In genomic region chr1:27556435-27556780, GRCh38 we compare ENCODE assay signal across 9 cellular contexts. TPM values are rescaled to one million over a fixed set of nuclear protein-coding genes. Genes with fewer than 3 reads are reported as not detected.
A peak's percentile ranks its signal among the peaks of the same experiment; 100 is the strongest.
DNase-seq lines count a peak whose midpoint lies in the region; ATAC-seq, FAIRE-seq and TF ChIP-seq lines count a peak whose summit lies in the region.
"Had no signal": no experiment of that assay in that cellular context is flagged by ENCODE, and none has a peak within 500 bp of the region (broad histone marks: within the 10 kb centered on the region; RNA-seq: fewer than 3 reads in every experiment).

No MANE protein-coding gene starts in this region.

- H3K9me3 Mint-ChIP-seq in nephron progenitor cell, result no peaks in the 10 kb centered on the region

- no peaks in the 10 kb centered on the region for H3K27me3 ChIP-seq in MM.1S (replicated peaks; ENCODE audit: insufficient read depth, low read length)
- H3K27me3 ChIP-seq in effector memory CD4-positive, alpha-beta T cell (replicated peaks; ENCODE audit: control insufficient read depth, insufficient read depth, low read length, poor library complexity, severe bottlenecking), result no peaks in the 10 kb centered on the region

- H3K4me1 ChIP-seq in A549 (peaks cover 51% of the 10 kb centered on the region), MM.1S (ENCODE audit: low read length) (peaks cover 16% of the 10 kb centered on the region)
- peaks cover 10% of the 10 kb centered on the region for H3K4me1 ChIP-seq in effector memory CD4-positive, alpha-beta T cell (ENCODE audit: control insufficient read depth, insufficient read depth, low read length, poor library complexity, severe bottlenecking)

- 48% methylated on average over 2 of the region's 2 CpGs for WGBS in A549 (ENCODE audit: missing lambda C conversion rate)

- H2AFZ ChIP-seq in MM.1S (ENCODE audit: low read length), result peak overlapping the region; percentile 2; the same call in 1 of the 2 replicates

- FAIRE-seq in A549 (lab: Jason Lieb, UNC), result no peak
- FAIRE-seq: bronchial epithelial cell had no signal

- no peak overlapping the region for H3K9ac ChIP-seq in MM.1S (ENCODE audit: low read length)

- H4K20me1 ChIP-seq in MM.1S (ENCODE audit: insufficient read depth, low read length), result no peaks in the 10 kb centered on the region

- H3K4me3 ChIP-seq in A549 (no peak overlapping the region), MM.1S (ENCODE audit: low read length) (no peak overlapping the region), coronary artery (peak overlapping the region; percentile 70)
- H3K4me3 ChIP-seq in effector memory CD4-positive, alpha-beta T cell (ENCODE audit: insufficient read depth, low read depth, low read length, poor library complexity, severe bottlenecking), result no peak overlapping the region

- H3K4me2 ChIP-seq in A549 (peak overlapping the region; percentile 81), MM.1S (ENCODE audit: low read depth, low read length) (peak overlapping the region; percentile 63)

- TF ChIP-seq EP300 in A549 (IDR thresholded peaks at IDR 0.05), result no peak

- no peaks in the 10 kb centered on the region for H3K79me2 ChIP-seq in MM.1S (ENCODE audit: low read length)

- TF ChIP-seq RAD21 in A549 (conservative IDR thresholded peaks at IDR 0.05 in 1 of 2, IDR thresholded peaks at IDR 0.05 in 1 of 2), result no peak

- no peaks in the 10 kb centered on the region for H3K27me3 Mint-ChIP-seq in nephron progenitor cell (ENCODE audit: low read depth, poor library complexity)

- CTCF ChIA-PET in A549 (lab: Yijun Ruan, JAX), result interaction anchor here (0.6 to 6.4 kb wide), 53 partner anchors 11 to 347 kb away, joined by 3 to 125 read pairs (median 4); partner anchors contain the start of genes AHDC1 and WASF2

- peak overlapping the region; percentile 77 for H3K27ac Mint-ChIP-seq in nephron progenitor cell

- TF ChIP-seq POLR2A in A549 (IDR thresholded peaks at IDR 0.05; ENCODE audit: low read length), result no peak

- no peak for TF ChIP-seq CTCF in A549 (IDR thresholded peaks at IDR 0.05)
- TF ChIP-seq CTCF in MM.1S (IDR thresholded peaks at IDR 0.05; ENCODE audit: low read length), result no peak
- TF ChIP-seq CTCF in coronary artery (IDR thresholded peaks at IDR 0.05), result no peak
- TF ChIP-seq CTCF in nephron progenitor cell (IDR thresholded peaks at IDR 0.05), result no peak

- H3K36me3 ChIP-seq in MM.1S (replicated peaks; ENCODE audit: insufficient read depth, low read length), result no peaks in the 10 kb centered on the region
- peaks cover 1% of the 10 kb centered on the region for H3K36me3 ChIP-seq in effector memory CD4-positive, alpha-beta T cell (ENCODE audit: control insufficient read depth, insufficient read depth, low read length)

- POLR2A ChIA-PET in A549 (lab: Yijun Ruan, JAX), result interaction anchor here (0.9 to 2.1 kb wide), 6 partner anchors 12 to 66 kb away, joined by 3 to 13 read pairs (median 6); partner anchors contain the start of gene AHDC1

- H3K36me3 Mint-ChIP-seq in nephron progenitor cell (ENCODE audit: low read depth), result peaks cover 31% of the 10 kb centered on the region

- H3K27ac ChIP-seq in A549, result peak overlapping the region; percentile 89 to 94
- H3K27ac ChIP-seq in MM.1S (ENCODE audit: low read length), result no peak overlapping the region
- peak overlapping the region; percentile 84 to 98 for H3K27ac ChIP-seq in coronary artery
- no peak overlapping the region for H3K27ac ChIP-seq in effector memory CD4-positive, alpha-beta T cell (ENCODE audit: insufficient read depth, low read length, poor library complexity, severe bottlenecking)

- peaks cover 5% of the 10 kb centered on the region; the same call in 1 of the 2 replicates for H3F3A ChIP-seq in MM.1S (ENCODE audit: insufficient read depth, low read length)

- peaks cover 71% of the 10 kb centered on the region for H3K4me1 Mint-ChIP-seq in nephron progenitor cell

- H3K9me3 ChIP-seq in A549, result no peaks in the 10 kb centered on the region
- H3K9me3 ChIP-seq in MM.1S (replicated peaks; ENCODE audit: insufficient read depth, low read length), result no peaks in the 10 kb centered on the region
- no peaks in the 10 kb centered on the region for H3K9me3 ChIP-seq in effector memory CD4-positive, alpha-beta T cell (ENCODE audit: control insufficient read depth, low read length)

- DNase-seq in A549 (ENCODE audit: low read depth in 1 of 2, low spot score in 1 of 2), result no peak
- DNase-seq in MM.1S, result no peak
- no peak for DNase-seq in coronary artery (ENCODE audit: low spot score)
- no peak for DNase-seq in nephron progenitor cell
- DNase-seq in effector memory CD4-positive, alpha-beta T cell, result no peak
- no peak for DNase-seq in NCI-H1092 treated with DMSO at 0.1 percent for 48 hours (lab: John Stamatoyannopoulos, UW)
- no peak for DNase-seq in NCI-H524 (lab: John Stamatoyannopoulos, UW)
- DNase-seq in NCI-H1930 (lab: John Stamatoyannopoulos, UW), result no peak

- H3K4me3 Mint-ChIP-seq in nephron progenitor cell, result peak overlapping the region; percentile 59

- ATAC-seq in A549, result no peak

- H3K9me2 ChIP-seq in MM.1S (replicated peaks; ENCODE audit: insufficient read depth, low read length), result no peaks in the 10 kb centered on the region

TF ChIP-seq in A549, 52 proteins besides CTCF, POLR2A, EP300 and RAD21:
- TF ChIP-seq JUNB (IDR thresholded peaks at IDR 0.05), result no peak
- TF ChIP-seq KDM1A (IDR thresholded peaks at IDR 0.05; ENCODE audit: low read depth), result no peak
- peak; percentile 55 for TF ChIP-seq ZFP36 (IDR thresholded peaks at IDR 0.05; ENCODE audit: borderline replicate concordance, partially characterized antibody)
- TF ChIP-seq CBX8 (IDR thresholded peaks at IDR 0.05), result no peak
- TF ChIP-seq HDAC2 (IDR thresholded peaks at IDR 0.05), result no peak

RNA-seq across cellular contexts. Expression of gene AHDC1, which starts 47.5 kb away (rescaled TPM):
- polyA plus RNA-seq in A549 (2011; rRNA removed) (1.3 and 2.6 TPM in 2 replicates), A549 (2017; fragmentation: RNase III; extraction: RNeasy Plus Mini Kit Qiagen cat#74134 plus additional on column Dnase treatment) (9.8 to 11.5 TPM (median 10.0 TPM) in 3 replicates)
- 5.0 and 6.2 TPM in 2 replicates for polyA plus RNA-seq in A549 (2012; cell fraction: cytosol; rRNA removed)
- 12.9 and 17.1 TPM in 2 replicates for polyA plus RNA-seq in A549 (2012; cell fraction: nucleus; rRNA removed)
- polyA minus RNA-seq in A549 (2011; rRNA and poly(A)+ RNA removed), result 2.9 and 3.6 TPM in 2 replicates

Comparison
In these comparisons a context has a peak if more than half of its experiments do, and no peak if none do; other contexts are left out.
1. H3K27ac ChIP-seq: peak in A549 (2 of 2) and coronary artery (2 of 2); none in MM.1S (single experiment) and effector memory CD4-positive, alpha-beta T cell (single experiment).